In genomic region chr16:89862732-89863131, GRCh38 we compare ENCODE assay signal across 16 cellular contexts. TPM values are rescaled to one million over a fixed set of nuclear protein-coding genes. Genes with fewer than 3 reads are reported as not detected.
A peak's percentile ranks its signal among the peaks of the same experiment; 100 is the strongest.
DNase-seq lines count a peak whose midpoint lies in the region; ATAC-seq and TF ChIP-seq lines count a peak whose summit lies in the region.
"Had no signal": no experiment of that assay in that cellular context is flagged by ENCODE, and none has a peak within 500 bp of the region (broad histone marks: within the 10 kb centered on the region; RNA-seq: fewer than 3 reads in every experiment).

No MANE protein-coding gene starts in this region.

- H3K4me1 ChIP-seq in heart right ventricle (peaks cover 0 to 32% (median 21%) of the 10 kb centered on the region in 9 donors), right cardiac atrium (ENCODE audit: control insufficient read depth, insufficient read depth, low read length) (no peaks in the 10 kb centered on the region), KMS-11 (ENCODE audit: low read depth, poor library complexity, severe bottlenecking) (peaks cover 46% of the 10 kb centered on the region)

- no peaks in the 10 kb centered on the region for H3K27me3 Mint-ChIP-seq in stimulated activated naive CD8-positive, alpha-beta T cell treated with anti-CD3 and anti-CD28 coated beads, Interleukin-15, amount 100 ng/mL, for 72 hours

- intact Hi-C loops in heart right ventricle (cut with DNase I): loop anchor here in 7 of 10 donors (5.0 to 10.0 kb wide), 7 partner anchors 65 to 160 kb away; partner anchors contain the start of gene SPATA2L (in 2 of the 7)
- intact Hi-C loops in right cardiac atrium (cut with DNase I): loop anchor here (5.0 to 10.0 kb wide), 5 partner anchors 48 to 160 kb away; partner anchors contain the start of genes SPATA2L (in 2 of the 4) and FANCA (in 1 of the 4)

- H2AFZ ChIP-seq in KMS-11 (ENCODE audit: low read depth): no peak overlapping the region

- H3K79me2 ChIP-seq in KMS-11 (ENCODE audit: insufficient read depth, low read depth): no peaks in the 10 kb centered on the region

- no peak for DNase-seq in heart right ventricle
- no peak for DNase-seq in right cardiac atrium
- DNase-seq in caudate nucleus (lab: John Stamatoyannopoulos, UW): no peak
- DNase-seq in stimulated activated naive CD8-positive, alpha-beta T cell treated with anti-CD3 and anti-CD28 coated beads, Interleukin-15, amount 100 ng/mL, for 72 hours: no peak
- no peak for DNase-seq in DMS153 treated with DMSO at 0.1 percent for 48 hours (lab: John Stamatoyannopoulos, UW; ENCODE audit: unreplicated experiment)
- no peak for DNase-seq in SKM-1 (lab: John Stamatoyannopoulos, UW; ENCODE audit: unreplicated experiment)
- no peak for DNase-seq in stimulated activated CD4-positive, alpha-beta T cell treated with anti-CD3 and anti-CD28 coated beads, Interleukin-4, amount 100 ng/mL, for 4 hours
- DNase-seq: activated CD4-positive, CD25-positive, alpha-beta regulatory T cell treated with anti-CD3 and anti-CD28 coated beads, Interleukin-2, amount 50 U/mL, for 72 hours; foreskin melanocyte; GOT3; left colon; NCI-H2029 treated with DMSO at 0.1 percent for 48 hours; Right ventricle myocardium superior; stimulated activated CD4-positive, alpha-beta T cell treated with anti-CD3 and anti-CD28 coated beads, Interleukin-4, amount 100 ng/mL, for 1 hour; transverse colon had no signal

- H3K4me2 ChIP-seq in KMS-11: peak overlapping the region; percentile 96; the same call in 1 of the 2 replicates

- peaks cover 0 to 2% of the 10 kb centered on the region in 2 donors for H3K9me3 Mint-ChIP-seq in stimulated activated naive CD8-positive, alpha-beta T cell treated with anti-CD3 and anti-CD28 coated beads, Interleukin-15, amount 100 ng/mL, for 72 hours

- H3K4me3 Mint-ChIP-seq in stimulated activated naive CD8-positive, alpha-beta T cell treated with anti-CD3 and anti-CD28 coated beads, Interleukin-15, amount 100 ng/mL, for 72 hours: peak overlapping the region; percentile 67 to 72

- peaks cover 0 to 4% (median 2%) of the 10 kb centered on the region in 11 donors for H3K9me3 ChIP-seq in heart right ventricle
- H3K9me3 ChIP-seq in right cardiac atrium (ENCODE audit: control insufficient read depth, low read length): no peaks in the 10 kb centered on the region

- H3K27me3 ChIP-seq in heart right ventricle (no peaks in the 10 kb centered on the region), right cardiac atrium (ENCODE audit: control insufficient read depth, insufficient read depth) (no peaks in the 10 kb centered on the region), KMS-11 (ENCODE audit: insufficient read depth, low read depth) (peaks cover 5% of the 10 kb centered on the region; the same call in 1 of the 2 replicates)
- H3K27me3 ChIP-seq: transverse colon had no signal

- H3K9ac ChIP-seq in KMS-11: no peak overlapping the region

- TF ChIP-seq CTCF in heart right ventricle (IDR thresholded peaks at IDR 0.05) (no peak), KMS-11 (conservative IDR thresholded peaks at IDR 0.05; ENCODE audit: low read depth, low read length) (no peak)

- ATAC-seq in heart right ventricle: no peak
- ATAC-seq in right cardiac atrium: no peak
- ATAC-seq in stimulated activated naive CD8-positive, alpha-beta T cell treated with anti-CD3 and anti-CD28 coated beads, Interleukin-15, amount 100 ng/mL, for 72 hours: no peak
- ATAC-seq: left colon had no signal

- no peak overlapping the region for H3K27ac Mint-ChIP-seq in stimulated activated naive CD8-positive, alpha-beta T cell treated with anti-CD3 and anti-CD28 coated beads, Interleukin-15, amount 100 ng/mL, for 72 hours

- H3K4me1 Mint-ChIP-seq in stimulated activated naive CD8-positive, alpha-beta T cell treated with anti-CD3 and anti-CD28 coated beads, Interleukin-15, amount 100 ng/mL, for 72 hours: peaks cover 40% of the 10 kb centered on the region

- no peaks in the 10 kb centered on the region for H3K36me3 ChIP-seq in heart right ventricle
- H3K36me3 ChIP-seq in KMS-11 (ENCODE audit: insufficient read depth): no peaks in the 10 kb centered on the region

- no peaks in the 10 kb centered on the region for H4K20me1 ChIP-seq in KMS-11 (ENCODE audit: insufficient read depth)

- H3K4me3 ChIP-seq in heart right ventricle (no peak overlapping the region), right cardiac atrium (ENCODE audit: low read length) (no peak overlapping the region), KMS-11 (IDR thresholded peaks at IDR 0.05; ENCODE audit: insufficient read depth, low read depth, low read length) (no peak overlapping the region)
- H3K4me3 ChIP-seq: transverse colon had no signal

- 95 to 98% methylated on average over 6 of the region's 6 CpGs for WGBS in heart right ventricle, 2 donors
- 95% methylated on average over 6 of the region's 6 CpGs for WGBS in right cardiac atrium

- H3K27ac ChIP-seq in heart right ventricle (peak overlapping the region in 6 of 10 donors; percentile 68 to 87 (median 80)), right cardiac atrium (ENCODE audit: low read length) (no peak overlapping the region), KMS-11 (no peak overlapping the region), caudate nucleus (ENCODE audit: low read depth, low read length) (peak overlapping the region; percentile 67)

RNA-seq across cellular contexts. Expression of gene TCF25, which starts 10.7 kb away (rescaled TPM):
- total RNA-seq in heart right ventricle (100 to 1,000 TPM in 3 of 10 donors, 10 to 100 TPM in 7; 77.5 to 112 (median 94.8) TPM), right cardiac atrium (100 to 1,000 TPM in 3 of 4 donors, 10 to 100 TPM in 1; 97.2 to 137 (median 103) TPM)
- polyA plus RNA-seq in heart right ventricle (100 to 1,000 TPM in 1 of 2 donors, 10 to 100 TPM in 1; 88.3 to 101 TPM), right cardiac atrium (73.5 TPM)

RNA-seq across cellular contexts. Expression of gene SPIRE2, which starts 34.5 kb away (rescaled TPM):
- total RNA-seq in heart right ventricle (1 to 10 TPM in 6 of 10 donors, under 1 TPM in 4; 0.46 to 1.9 (median 1.2) TPM), right cardiac atrium (1 to 10 TPM; 1.7 to 3.1 (median 2.6) TPM)
- polyA plus RNA-seq in heart right ventricle (1 to 10 TPM in 1 of 2 donors, under 1 TPM in 1; 0.52 to 1.5 TPM), right cardiac atrium (1.4 TPM)

RNA-seq across cellular contexts. Expression of gene FANCA, which starts 46.3 kb away (rescaled TPM):
- 100 to 1,000 TPM in 1 of 10 donors, 1 to 10 TPM in 9; 1.0 to 101 (median 2.0) TPM for total RNA-seq in heart right ventricle
- polyA plus RNA-seq in heart right ventricle: 1 to 10 TPM; 2.8 to 4.0 TPM
- total RNA-seq in right cardiac atrium: 1 to 10 TPM; 1.8 to 4.4 (median 2.6) TPM
- 2.4 TPM for polyA plus RNA-seq in right cardiac atrium

RNA-seq across cellular contexts. Expression of gene MC1R, which starts 55.9 kb away (rescaled TPM):
- 1 to 10 TPM in 6 of 10 donors, under 1 TPM in 4; 0.64 to 2.0 (median 1.3) TPM for total RNA-seq in heart right ventricle
- 1 to 10 TPM; 1.6 to 4.5 TPM for polyA plus RNA-seq in heart right ventricle
- total RNA-seq in right cardiac atrium: 1 to 10 TPM; 1.3 to 2.6 (median 1.7) TPM
- polyA plus RNA-seq in right cardiac atrium: 1.5 TPM

Comparison
In these comparisons a context has a peak if more than half of its experiments do, and no peak if none do; other contexts are left out.
1. H3K27ac ChIP-seq: peak in heart right ventricle (6 of 10) and caudate nucleus (single experiment); none in right cardiac atrium (single experiment) and KMS-11 (single experiment).